In genomic region chr1:230359992-230360391, GRCh38 we compare ENCODE assay signal across 16 cellular contexts.
DNase-seq lines count a peak whose midpoint lies in the region; ATAC-seq, FAIRE-seq and TF ChIP-seq lines count a peak whose summit lies in the region.
"Had no signal": no experiment of that assay in that cellular context is flagged by ENCODE, and none has a peak within 500 bp of the region (broad histone marks: within the 10 kb centered on the region; RNA-seq: fewer than 3 reads in every experiment).

No MANE protein-coding gene starts in this region.

- H3K4me1 ChIP-seq in A549 = peaks cover 7% of the 10 kb centered on the region; the same call in 2 of the 3 replicates
- no peaks in the 10 kb centered on the region for H3K4me1 ChIP-seq in CD4-positive, alpha-beta memory T cell (ENCODE audit: insufficient read depth, low read length)
- H3K4me1 ChIP-seq in neural progenitor cell = no peaks in the 10 kb centered on the region
- H3K4me1 ChIP-seq: parathyroid adenoma had no signal

- H3K9me3 ChIP-seq in A549 (no peaks in the 10 kb centered on the region), neural progenitor cell (ENCODE audit: low read depth) (no peaks in the 10 kb centered on the region)
- H3K9me3 ChIP-seq in CD4-positive, alpha-beta memory T cell (ENCODE audit: control insufficient read depth in 1 of 2, low read length in 2 of 2) = no peaks in the 10 kb centered on the region
- H3K9me3 ChIP-seq: BE2C, esophagus squamous epithelium had no signal

- POLR2A ChIA-PET in A549 (lab: Yijun Ruan, JAX) = no interaction called here
- POLR2A ChIA-PET in CD4-positive, alpha-beta memory T cell (lab: Charles Lee; ENCODE audit: partially characterized antibody) = no interaction called here

- H3F3A ChIP-seq in neural progenitor cell (ENCODE audit: low read depth) = no peaks in the 10 kb centered on the region

- DNase-seq in A549 (ENCODE audit: low read depth in 1 of 2, low spot score in 1 of 2) (no peak), HPDE6-E6E7 (ENCODE audit: extremely low spot score) (peak; percentile 29), astrocyte of the cerebellum (ENCODE audit: low read depth) (peak; percentile 68), foreskin melanocyte (peak; percentile 78), neural progenitor cell (ENCODE audit: low spot score) (no peak), GM20000 (ENCODE audit: low spot score) (no peak), NCI-H187 treated with DMSO at 0.1 percent for 48 hours (lab: John Stamatoyannopoulos, UW) (no peak)
- no peak for DNase-seq in CD4-positive, alpha-beta memory T cell
- DNase-seq: activated CD4-positive, alpha-beta memory T cell treated with anti-CD3 and anti-CD28 coated beads, Interleukin-2, amount 10 ng/mL, durations not matched to agents 7 days and 5 days; BE2C; central memory CD4-positive, alpha-beta T cell; esophagus squamous epithelium; NCI-H524 treated with DMSO at 0.1 percent for 48 hours; SHP77 had no signal

- no peak for FAIRE-seq in A549 (lab: Jason Lieb, UNC)
- FAIRE-seq: H1 had no signal

- H3K4me1 Mint-ChIP-seq in CD4-positive, alpha-beta memory T cell = no peaks in the 10 kb centered on the region
- H3K4me1 Mint-ChIP-seq in neural progenitor cell = peaks cover 16% of the 10 kb centered on the region
- H3K4me1 Mint-ChIP-seq: activated CD4-positive, alpha-beta memory T cell treated with anti-CD3 and anti-CD28 coated beads, Interleukin-2, amount 10 ng/mL, durations not matched to agents 7 days and 5 days had no signal

- H3K27me3 ChIP-seq in CD4-positive, alpha-beta memory T cell (ENCODE audit: insufficient read depth, low read length) = no peaks in the 10 kb centered on the region
- no peaks in the 10 kb centered on the region for H3K27me3 ChIP-seq in neural progenitor cell
- H3K27me3 ChIP-seq: BE2C had no signal

- peak overlapping the region; percentile 22; the same call in 1 of the 3 replicates for H3K4me2 ChIP-seq in A549
- H3K4me2 ChIP-seq in neural progenitor cell = no peak overlapping the region

- H3K27ac ChIP-seq in A549 (0 out of 6 replicates have a peak overlapping the region, but pooled peaks of 1 of the 2 experiments have one; percentile 13), neural progenitor cell (no peak overlapping the region)
- H3K27ac ChIP-seq in CD4-positive, alpha-beta memory T cell (ENCODE audit: low read depth, low read length) = no peak overlapping the region
- H3K27ac ChIP-seq: esophagus squamous epithelium, parathyroid adenoma had no signal

- 50% methylated on average over 3 of the region's 3 CpGs for WGBS in A549 (ENCODE audit: missing lambda C conversion rate)

- no peak for TF ChIP-seq EP300 in A549 (IDR thresholded peaks at IDR 0.05)

- CTCF ChIA-PET in A549 (lab: Yijun Ruan, JAX) = no interaction called here
- CTCF ChIA-PET in CD4-positive, alpha-beta memory T cell (lab: Charles Lee; ENCODE audit: partially characterized antibody) = no interaction called here

- H3K4me3 ChIP-seq in A549 (no peak overlapping the region), astrocyte of the cerebellum (ENCODE audit: low read depth, low read length) (no peak overlapping the region), neural progenitor cell (no peak overlapping the region)
- no peak overlapping the region for H3K4me3 ChIP-seq in CD4-positive, alpha-beta memory T cell (ENCODE audit: low read length in 2 of 2)
- H3K4me3 ChIP-seq: esophagus squamous epithelium had no signal

- TF ChIP-seq CTCF in A549 (IDR thresholded peaks at IDR 0.05) (no peak), astrocyte of the cerebellum (IDR thresholded peaks at IDR 0.05; ENCODE audit: low read depth, low read length, missing control alignments) (no peak), neural progenitor cell (IDR thresholded peaks at IDR 0.05) (no peak), GM20000 (IDR thresholded peaks at IDR 0.05; ENCODE audit: extremely low read depth, missing control alignments) (no peak)

- in situ Hi-C loops in astrocyte of the cerebellum (cut with HindIII; ENCODE audit: low sequenced_read_pairs) = no loop called here

- H3K27me3 Mint-ChIP-seq in CD4-positive, alpha-beta memory T cell = peaks cover 0 to 6% of the 10 kb centered on the region in 2 donors
- H3K27me3 Mint-ChIP-seq in neural progenitor cell (ENCODE audit: insufficient read depth, low read depth) = peaks cover 5% of the 10 kb centered on the region
- H3K27me3 Mint-ChIP-seq: activated CD4-positive, alpha-beta memory T cell treated with anti-CD3 and anti-CD28 coated beads, Interleukin-2, amount 10 ng/mL, durations not matched to agents 7 days and 5 days had no signal

- no peak overlapping the region for H3K27ac Mint-ChIP-seq in CD4-positive, alpha-beta memory T cell
- no peak overlapping the region for H3K27ac Mint-ChIP-seq in neural progenitor cell
- H3K27ac Mint-ChIP-seq: activated CD4-positive, alpha-beta memory T cell treated with anti-CD3 and anti-CD28 coated beads, Interleukin-2, amount 10 ng/mL, durations not matched to agents 7 days and 5 days had no signal

- no peaks in the 10 kb centered on the region for H3K36me3 Mint-ChIP-seq in CD4-positive, alpha-beta memory T cell
- H3K36me3 Mint-ChIP-seq in neural progenitor cell = peaks cover 3% of the 10 kb centered on the region

- H3K4me3 Mint-ChIP-seq in CD4-positive, alpha-beta memory T cell = no peak overlapping the region
- H3K4me3 Mint-ChIP-seq in neural progenitor cell = no peak overlapping the region
- H3K4me3 Mint-ChIP-seq: activated CD4-positive, alpha-beta memory T cell treated with anti-CD3 and anti-CD28 coated beads, Interleukin-2, amount 10 ng/mL, durations not matched to agents 7 days and 5 days had no signal

- H4K20me1 ChIP-seq in neural progenitor cell (ENCODE audit: low read depth) = no peaks in the 10 kb centered on the region

- H3K9me3 Mint-ChIP-seq in CD4-positive, alpha-beta memory T cell = no peaks in the 10 kb centered on the region
- no peaks in the 10 kb centered on the region for H3K9me3 Mint-ChIP-seq in neural progenitor cell
- H3K9me3 Mint-ChIP-seq: activated CD4-positive, alpha-beta memory T cell treated with anti-CD3 and anti-CD28 coated beads, Interleukin-2, amount 10 ng/mL, durations not matched to agents 7 days and 5 days had no signal

- TF ChIP-seq POLR2A in A549 (IDR thresholded peaks at IDR 0.05; ENCODE audit: low read length) = no peak

- H3K36me3 ChIP-seq in CD4-positive, alpha-beta memory T cell (ENCODE audit: insufficient read depth, low read length) = no peaks in the 10 kb centered on the region
- no peaks in the 10 kb centered on the region for H3K36me3 ChIP-seq in neural progenitor cell
- H3K36me3 ChIP-seq: BE2C, esophagus squamous epithelium had no signal

- H2AFZ ChIP-seq in neural progenitor cell (replicated peaks) = no peak overlapping the region
- H2AFZ ChIP-seq: parathyroid adenoma had no signal

- no peak overlapping the region for H3K9ac ChIP-seq in neural progenitor cell
- H3K9ac ChIP-seq: parathyroid adenoma had no signal

- H3K79me2 ChIP-seq in neural progenitor cell (ENCODE audit: low read depth) = no peaks in the 10 kb centered on the region
- H3K79me2 ChIP-seq: parathyroid adenoma had no signal

- intact Hi-C loops in CD4-positive, alpha-beta memory T cell (cut with micrococcal nuclease) = no loop called here

- no peak for TF ChIP-seq RAD21 in A549 (conservative IDR thresholded peaks at IDR 0.05 in 1 of 2, IDR thresholded peaks at IDR 0.05 in 1 of 2)

- no peak for ATAC-seq in A549

TF ChIP-seq in A549, 52 proteins besides CTCF, POLR2A, EP300 and RAD21:
- TF ChIP-seq MAFK (IDR thresholded peaks at IDR 0.05; ENCODE audit: partially characterized antibody) (peak; percentile 77), RCOR1 (IDR thresholded peaks at IDR 0.05; ENCODE audit: low read depth, low read length) (no peak), NR3C1 (IDR thresholded peaks at IDR 0.05) (no peak), FOSB (CRISPR knock-in tag; IDR thresholded peaks at IDR 0.05) (no peak), HES2 (IDR thresholded peaks at IDR 0.05) (no peak), USF2 (IDR thresholded peaks at IDR 0.05) (no peak)

Comparison
In these comparisons a context has a peak if more than half of its experiments do, and no peak if none do; other contexts are left out.
1. DNase-seq: peak in HPDE6-E6E7 (single experiment), astrocyte of the cerebellum (single experiment) and foreskin melanocyte (single experiment); none in A549 (0 of 2), CD4-positive, alpha-beta memory T cell (0 of 5), neural progenitor cell (single experiment), GM20000 (single experiment) and NCI-H187 treated with DMSO at 0.1 percent for 48 hours (single experiment).